ENCODE assay signal across 1 cellular context in genomic region chr14:85218982-85219381, GRCh38.
TF ChIP-seq lines count a peak whose summit lies in the region.

No MANE protein-coding gene starts in this region.

TF ChIP-seq in GM12878, 131 proteins besides CTCF, POLR2A, EP300 and RAD21 (continued from another document):
- TF ChIP-seq ZNF384 (IDR thresholded peaks at IDR 0.05; ENCODE audit: borderline replicate concordance, low read depth, low read length) (no peak), MTA3 (IDR thresholded peaks at IDR 0.05; ENCODE audit: borderline replicate concordance, low read length) (no peak), HSF1 (IDR thresholded peaks at IDR 0.05; ENCODE audit: low read depth, low read length) (no peak)
